8 cellular contexts compared by ENCODE assay signal in the genomic region with DNA sequence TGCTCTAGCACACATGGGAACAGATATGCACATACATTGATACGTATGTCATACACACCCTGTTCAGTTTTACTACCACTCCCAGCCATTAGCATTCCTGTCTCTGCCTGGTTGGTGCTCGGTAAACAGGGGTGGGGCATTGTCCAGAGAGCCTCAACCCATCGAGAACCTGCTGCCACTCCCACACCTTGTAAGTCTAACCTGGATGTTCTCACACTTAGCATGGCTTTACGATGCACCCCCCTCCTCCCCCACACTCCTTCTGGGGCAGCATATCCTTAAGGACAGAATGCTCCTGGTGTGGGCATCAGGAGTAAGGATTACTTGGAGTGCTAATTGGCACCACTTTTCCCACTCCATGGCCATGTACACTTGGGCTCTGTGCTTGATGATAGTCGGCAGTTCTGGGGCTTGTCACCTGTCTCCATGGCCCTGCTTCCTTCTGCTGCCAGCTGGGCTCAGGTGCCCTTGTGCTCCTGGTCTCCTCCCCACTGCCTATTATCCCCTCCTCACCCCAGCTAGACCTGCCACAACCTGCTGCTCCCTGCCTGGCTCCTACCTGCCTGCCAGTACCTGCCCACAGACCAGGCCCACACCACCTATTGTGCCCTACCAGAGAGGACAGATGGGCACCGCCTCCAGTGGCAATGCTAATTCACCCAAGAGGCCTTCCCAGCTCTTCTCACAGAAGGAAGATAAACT. TPM values are rescaled to one million over a fixed set of nuclear protein-coding genes. Genes with fewer than 3 reads are reported as not detected.
DNase-seq lines count a peak whose midpoint lies in the region; ATAC-seq, FAIRE-seq and TF ChIP-seq lines count a peak whose summit lies in the region.

No MANE protein-coding gene starts in this region.

- H3K27ac Mint-ChIP-seq in activated CD8-positive, alpha-beta T cell treated with anti-CD3 and anti-CD28 coated beads for 36 hours: peak overlapping the region; percentile 74

- no peaks in the 10 kb centered on the region for H3K9me3 Mint-ChIP-seq in activated CD8-positive, alpha-beta T cell treated with anti-CD3 and anti-CD28 coated beads for 36 hours

- H3K4me3 ChIP-seq in AG04450 (ENCODE audit: low read depth, low read length) (0 out of 2 replicates have a peak overlapping the region, but pooled peaks have one; percentile 10), HEK293 (ENCODE audit: low read depth, low read length) (no peak overlapping the region), lung (no peak overlapping the region)

- H3K36me3 ChIP-seq in HEK293 (ENCODE audit: control insufficient read depth in 2 of 2, insufficient read depth in 1 of 2, low read length in 2 of 2): peaks cover 28 to 58% of the 10 kb centered on the region in 2 experiments
- peaks cover 11 to 16% of the 10 kb centered on the region in 2 donors for H3K36me3 ChIP-seq in lung (ENCODE audit: control insufficient read depth in 2 of 2, insufficient read depth in 2 of 2, low read length in 2 of 2)

- intact Hi-C loops in activated CD8-positive, alpha-beta T cell treated with anti-CD3 and anti-CD28 coated beads for 36 hours (cut with micrococcal nuclease): no loop called here

- peaks cover 23% of the 10 kb centered on the region for H3K36me3 Mint-ChIP-seq in activated CD8-positive, alpha-beta T cell treated with anti-CD3 and anti-CD28 coated beads for 36 hours (ENCODE audit: low read depth)

- TF ChIP-seq CTCF in AG04450 (IDR thresholded peaks at IDR 0.05; ENCODE audit: low read depth, low read length) (no peak), HEK293 (tag by site-specific recombination; IDR thresholded peaks at IDR 0.05) (no peak), lung (IDR thresholded peaks at IDR 0.05; ENCODE audit: control extremely low read depth, extremely low read depth) (no peak)
- TF ChIP-seq CTCF in activated CD8-positive, alpha-beta T cell treated with anti-CD3 and anti-CD28 coated beads for 36 hours (IDR thresholded peaks at IDR 0.05): no peak

- POLR2A ChIA-PET in AG04450 (lab: Yijun Ruan, JAX) (no interaction called here), HEK293 (lab: Yijun Ruan, JAX) (interaction anchor here (0.6 kb wide), 1 partner anchor 46 kb away, joined by 3 read pairs; no protein-coding TSS in a partner anchor)
- POLR2A ChIA-PET in activated CD8-positive, alpha-beta T cell treated with anti-CD3 and anti-CD28 coated beads for 36 hours (lab: Charles Lee): interaction anchor here (0.7 to 1.8 kb wide), 5 partner anchors 9 to 155 kb away, joined by 3 to 8 read pairs (median 3); partner anchors contain the start of gene CASC3

- WGBS in lung, 2 donors: 74 to 76% methylated on average over 6 of the region's 6 CpGs

- peaks cover 18% of the 10 kb centered on the region for H3K4me1 Mint-ChIP-seq in activated CD8-positive, alpha-beta T cell treated with anti-CD3 and anti-CD28 coated beads for 36 hours (ENCODE audit: low read depth)

- no peaks in the 10 kb centered on the region for H3K27me3 Mint-ChIP-seq in activated CD8-positive, alpha-beta T cell treated with anti-CD3 and anti-CD28 coated beads for 36 hours

- H3K9me3 ChIP-seq in AG04450 (ENCODE audit: control insufficient read depth, insufficient read depth, low read length): no peaks in the 10 kb centered on the region
- H3K9me3 ChIP-seq in HEK293 (ENCODE audit: control insufficient read depth, insufficient read depth, low read depth, low read length): no peaks in the 10 kb centered on the region
- H3K9me3 ChIP-seq in lung (ENCODE audit: control insufficient read depth in 2 of 2, insufficient read depth in 1 of 2, low read length in 1 of 2): no peaks in the 10 kb centered on the region

- H3K27ac ChIP-seq in AG04450 (ENCODE audit: low read depth, low read length) (peak overlapping the region; percentile 21), HEK293 (ENCODE audit: extremely low read depth, low read depth, low read length) (no peak overlapping the region), lung (ENCODE audit: low read depth in 1 of 2, low read length in 1 of 2) (peak overlapping the region in 1 of 2 donors; percentile 76)

- peak overlapping the region; percentile 49 for H3K4me3 Mint-ChIP-seq in activated CD8-positive, alpha-beta T cell treated with anti-CD3 and anti-CD28 coated beads for 36 hours

- H3K4me1 ChIP-seq in HEK293 (ENCODE audit: control insufficient read depth, insufficient read depth, low read length) (peaks cover 9% of the 10 kb centered on the region), lung (ENCODE audit: control insufficient read depth in 2 of 2, insufficient read depth in 2 of 2, low read length in 2 of 2) (peaks cover 0 to 1% of the 10 kb centered on the region in 2 donors)

- CTCF ChIA-PET in AG04450 (lab: Charles Lee): interaction anchor here (1.2 kb wide), 1 partner anchor 63 kb away, joined by 7 read pairs; no protein-coding TSS in a partner anchor
- CTCF ChIA-PET in HEK293 (lab: Yijun Ruan, JAX): interaction anchor here (0.6 to 4.9 kb wide), 5 partner anchors 8 to 163 kb away, joined by 3 to 40 read pairs (median 4); no protein-coding TSS in a partner anchor
- CTCF ChIA-PET in activated CD8-positive, alpha-beta T cell treated with anti-CD3 and anti-CD28 coated beads for 36 hours (lab: Charles Lee): interaction anchor here (1.0 to 8.5 kb wide), 6 partner anchors 15 to 150 kb away, joined by 3 to 78 read pairs (median 4); partner anchors contain the start of gene WIPF2

- DNase-seq in AG04450 (ENCODE audit: low read depth, low spot score) (no peak), lung (ENCODE audit: low spot score) (peak; percentile 58), frontal cortex (ENCODE audit: low spot score in 2 of 2) (no peak), NCI-H2081 treated with DMSO at 0.1 percent for 48 hours (lab: John Stamatoyannopoulos, UW) (no peak)
- DNase-seq in activated CD8-positive, alpha-beta T cell treated with anti-CD3 and anti-CD28 coated beads for 36 hours: no peak

- ATAC-seq in activated CD8-positive, alpha-beta T cell treated with anti-CD3 and anti-CD28 coated beads for 36 hours: no peak
- ATAC-seq in lung (ENCODE audit: insufficient read depth, low FRiP score) (no peak), HG03342 (IDR thresholded peaks at IDR 0.05; ENCODE audit: unreplicated experiment) (no peak), HG02588 (IDR thresholded peaks at IDR 0.05; ENCODE audit: unreplicated experiment) (no peak)

- FAIRE-seq in frontal cortex (lab: Jason Lieb, UNC): no peak

- no peaks in the 10 kb centered on the region for H3K27me3 ChIP-seq in AG04450 (ENCODE audit: control insufficient read depth, insufficient read depth, low read length)
- H3K27me3 ChIP-seq in lung (ENCODE audit: control insufficient read depth, insufficient read depth): no peaks in the 10 kb centered on the region

TF ChIP-seq in HEK293, 187 proteins besides CTCF, POLR2A, EP300 and RAD21 (continues in another document):
- TF ChIP-seq ZSCAN5A (tag by site-specific recombination; IDR thresholded peaks at IDR 0.05) (no peak), KLF1 (tag by site-specific recombination; IDR thresholded peaks at IDR 0.05) (peak; percentile 93), ZNF37A (tag by site-specific recombination; IDR thresholded peaks at IDR 0.05) (no peak), ZNF843 (tag by site-specific recombination; IDR thresholded peaks at IDR 0.05) (no peak), ZBTB17 (tag by site-specific recombination; IDR thresholded peaks at IDR 0.05) (0 out of 2 replicates have a peak, but pooled peaks have one; percentile 24), EGR2 (tag by site-specific recombination; IDR thresholded peaks at IDR 0.05; ENCODE audit: low read depth) (peak; percentile 61)

RNA-seq across cellular contexts. Expression of gene RAPGEFL1, which starts 0.7 kb away (rescaled TPM):
- 2.9 and 3.0 TPM in 2 replicates for polyA plus RNA-seq in AG04450 (2011; rRNA removed)
- 4.2 and 4.3 TPM in 2 replicates for polyA minus RNA-seq in AG04450 (2011; rRNA and poly(A)+ RNA removed)
- 1 to 10 TPM; 3.8 to 5.4 TPM for total RNA-seq in activated CD8-positive, alpha-beta T cell treated with anti-CD3 and anti-CD28 coated beads for 36 hours
- total RNA-seq in lung: 1 to 10 TPM; 4.6 to 9.1 TPM
- 1 to 10 TPM; 8.4 to 9.4 TPM for polyA plus RNA-seq in lung
- 12.6 TPM for total RNA-seq in frontal cortex

RNA-seq across cellular contexts. Expression of gene CASC3, which starts 36.2 kb away (rescaled TPM):
- 40.1 and 46.9 TPM in 2 replicates for polyA plus RNA-seq in AG04450 (2011; rRNA removed)
- 28.2 and 30.8 TPM in 2 replicates for polyA minus RNA-seq in AG04450 (2011; rRNA and poly(A)+ RNA removed)
- 10 to 100 TPM; 75.1 to 75.6 TPM for total RNA-seq in activated CD8-positive, alpha-beta T cell treated with anti-CD3 and anti-CD28 coated beads for 36 hours
- total RNA-seq in lung: 10 to 100 TPM; 74.8 to 85.5 TPM
- 10 to 100 TPM; 37.2 to 47.8 TPM for polyA plus RNA-seq in lung
- total RNA-seq in frontal cortex: 38.3 TPM

RNA-seq across cellular contexts. Expression of gene WIPF2, which starts 42.5 kb away (rescaled TPM):
- polyA plus RNA-seq in AG04450 (2011; rRNA removed): 8.1 and 8.6 TPM in 2 replicates
- polyA minus RNA-seq in AG04450 (2011; rRNA and poly(A)+ RNA removed): 8.0 and 9.2 TPM in 2 replicates
- 10 to 100 TPM; 15.3 to 17.9 TPM for total RNA-seq in activated CD8-positive, alpha-beta T cell treated with anti-CD3 and anti-CD28 coated beads for 36 hours
- 10 to 100 TPM; 15.7 to 34.5 TPM for total RNA-seq in lung
- 10 to 100 TPM; 10.6 to 14.2 TPM for polyA plus RNA-seq in lung
- total RNA-seq in frontal cortex: 5.3 TPM

RNA-seq across cellular contexts. Expression of gene MSL1, which starts 54.8 kb away (rescaled TPM):
- polyA plus RNA-seq in AG04450 (2011; rRNA removed) (69.8 and 92.2 TPM in 2 replicates), lung (10 to 100 TPM; 73.2 to 84.6 TPM)
- 37.4 and 53.7 TPM in 2 replicates for polyA minus RNA-seq in AG04450 (2011; rRNA and poly(A)+ RNA removed)
- total RNA-seq in activated CD8-positive, alpha-beta T cell treated with anti-CD3 and anti-CD28 coated beads for 36 hours: 10 to 100 TPM; 69.0 to 70.1 TPM
- total RNA-seq in lung (100 to 1,000 TPM in 1 of 2 donors, 10 to 100 TPM in 1; 84.8 to 111 TPM), frontal cortex (81.5 TPM)
